Comparison of ENCODE assay signal across 29 cellular contexts in genomic region chr7:66227808-66228207, GRCh38.
"Had no signal": no experiment of that assay in that cellular context is flagged by ENCODE, and none has a peak within 500 bp of the region (broad histone marks: within the 10 kb centered on the region; RNA-seq: fewer than 3 reads in every experiment).

No MANE protein-coding gene starts in this region.

- H3K9me3 ChIP-seq: suprapubic skin, testis, thoracic aorta, thyroid gland, tibial artery, transverse colon, upper lobe of left lung, upper lobe of right lung, vagina had no signal

- H3K27me3 Mint-ChIP-seq: stimulated activated memory B cell treated with anti-CD40 and anti-IgM and Interleukin-4, amounts not matched to agents 10 μg/mL and 1 μg/mL and 100 μg/mL, for 72 hours; stimulated activated naive B cell treated with anti-CD40 and anti-IgM and Interleukin-4, amounts not matched to agents 10 μg/mL and 1 μg/mL and 100 μg/mL, for 72 hours; stimulated activated naive CD8-positive, alpha-beta T cell treated with anti-CD3 and anti-CD28 coated beads, Interleukin-15, amount 100 ng/mL, for 72 hours; stimulated activated naive CD8-positive, alpha-beta T cell treated with anti-CD3 and anti-CD28 coated beads, Interleukin-15, Interleukin-2, amounts not matched to agents 100 ng/mL and 50 ng/mL, for 24 hours; type B pancreatic cell had no signal

- H3K36me3 ChIP-seq: suprapubic skin, thoracic aorta, thyroid gland, tibial artery, transverse colon, upper lobe of right lung, uterus, vagina had no signal

- FAIRE-seq: urothelium cell line had no signal

- ATAC-seq: stimulated activated effector memory CD8-positive, alpha-beta T cell treated with anti-CD3 and anti-CD28 coated beads, Interleukin-12 subunit alpha, Interleukin-12 subunit beta, amount 100 ng/mL, for 72 hours; stimulated activated memory B cell treated with anti-CD40 and anti-IgM and Interleukin-4, amounts not matched to agents 10 μg/mL and 1 μg/mL and 100 μg/mL, for 72 hours; stimulated activated naive B cell treated with anti-CD40 and anti-IgM and Interleukin-4, amounts not matched to agents 10 μg/mL and 1 μg/mL and 100 μg/mL, for 72 hours; stimulated activated naive CD8-positive, alpha-beta T cell treated with anti-CD3 and anti-CD28 coated beads, Interleukin-15, amount 100 ng/mL, for 72 hours; stimulated activated naive CD8-positive, alpha-beta T cell treated with anti-CD3 and anti-CD28 coated beads, Interleukin-15, Interleukin-2, amounts not matched to agents 100 U/mL and 50 U/mL, for 24 hours; upper lobe of right lung had no signal

- H3K36me3 Mint-ChIP-seq: stimulated activated effector memory CD8-positive, alpha-beta T cell treated with anti-CD3 and anti-CD28 coated beads, Interleukin-12 subunit alpha, Interleukin-12 subunit beta, amount 100 ng/mL, for 72 hours had no signal

- H3K4me1 Mint-ChIP-seq: stimulated activated effector memory CD8-positive, alpha-beta T cell treated with anti-CD3 and anti-CD28 coated beads, Interleukin-12 subunit alpha, Interleukin-12 subunit beta, amount 100 ng/mL, for 72 hours; stimulated activated memory B cell treated with anti-CD40 and anti-IgM and Interleukin-4, amounts not matched to agents 10 μg/mL and 1 μg/mL and 100 μg/mL, for 72 hours; stimulated activated naive CD8-positive, alpha-beta T cell treated with anti-CD3 and anti-CD28 coated beads, Interleukin-15, amount 100 ng/mL, for 72 hours had no signal

- H3K4me3 ChIP-seq: stomach, suprapubic skin, testis, thoracic aorta, thyroid gland, tibial artery, tibial nerve, transverse colon, upper lobe of left lung, upper lobe of right lung, uterus, vagina had no signal

- DNase-seq: stimulated activated CD4-positive, alpha-beta T cell treated with anti-CD3 and anti-CD28 coated beads, Interleukin-2, amount 100 ng/mL, for 48 hours; stimulated activated CD4-positive, alpha-beta T cell treated with anti-CD3 and anti-CD28 coated beads, Interleukin-4, amount 100 ng/mL, for 1 hour; stimulated activated CD4-positive, alpha-beta T cell treated with anti-CD3 and anti-CD28 coated beads, Interleukin-4, amount 100 ng/mL, for 24 hours; stimulated activated CD4-positive, alpha-beta T cell treated with anti-CD3 and anti-CD28 coated beads, Interleukin-4, amount 100 ng/mL, for 4 hours; stimulated activated CD8-positive, alpha-beta memory T cell treated with anti-CD3 and anti-CD28 coated beads, Interleukin-4, amount 100 ng/mL, for 48 hours; stimulated activated naive B cell treated with anti-CD40 and anti-IgM and Interleukin-4, amounts not matched to agents 10 μg/mL and 1 μg/mL and 100 μg/mL, for 72 hours; stimulated activated naive CD4-positive, alpha-beta T cell; stimulated activated naive CD4-positive, alpha-beta T cell treated with Interleukin-2 at 50 U/mL for 16 hours; stimulated activated naive CD8-positive, alpha-beta T cell treated with anti-CD3 and anti-CD28 coated beads, Interleukin-15, amount 100 ng/mL, for 72 hours; stimulated activated naive CD8-positive, alpha-beta T cell treated with anti-CD3 and anti-CD28 coated beads, Interleukin-15, Interleukin-2, amounts not matched to agents 100 U/mL and 50 U/mL, for 24 hours; stomach; substantia nigra; testis; thyroid gland; tibial artery; transverse colon; trophoblast cell; upper lobe of left lung; upper lobe of right lung; uterus had no signal

- H3K27ac ChIP-seq: stomach, suprapubic skin, testis, thoracic aorta, thyroid gland, tibial artery, tibial nerve, transverse colon, upper lobe of left lung, upper lobe of right lung, uterus, vagina had no signal

- H3K27me3 ChIP-seq: stomach, suprapubic skin, testis, thyroid gland, tibial artery, tibial nerve, transverse colon, upper lobe of left lung, upper lobe of right lung, uterus, vagina had no signal

- H3K4me1 ChIP-seq: testis, thyroid gland, transverse colon, upper lobe of right lung, uterus had no signal

- H3K4me3 Mint-ChIP-seq: stimulated activated effector memory CD8-positive, alpha-beta T cell treated with anti-CD3 and anti-CD28 coated beads, Interleukin-12 subunit alpha, Interleukin-12 subunit beta, amount 100 ng/mL, for 72 hours; stimulated activated memory B cell treated with anti-CD40 and anti-IgM and Interleukin-4, amounts not matched to agents 10 μg/mL and 1 μg/mL and 100 μg/mL, for 72 hours; stimulated activated naive B cell treated with anti-CD40 and anti-IgM and Interleukin-4, amounts not matched to agents 10 μg/mL and 1 μg/mL and 100 μg/mL, for 72 hours; stimulated activated naive CD8-positive, alpha-beta T cell treated with anti-CD3 and anti-CD28 coated beads, Interleukin-15, amount 100 ng/mL, for 72 hours; stimulated activated naive CD8-positive, alpha-beta T cell treated with anti-CD3 and anti-CD28 coated beads, Interleukin-15, Interleukin-2, amounts not matched to agents 100 ng/mL and 50 ng/mL, for 24 hours; type B pancreatic cell had no signal

- H3K9me3 Mint-ChIP-seq: stimulated activated effector memory CD8-positive, alpha-beta T cell treated with anti-CD3 and anti-CD28 coated beads, Interleukin-12 subunit alpha, Interleukin-12 subunit beta, amount 100 ng/mL, for 72 hours; stimulated activated memory B cell treated with anti-CD40 and anti-IgM and Interleukin-4, amounts not matched to agents 10 μg/mL and 1 μg/mL and 100 μg/mL, for 72 hours had no signal

- H3K27ac Mint-ChIP-seq: stimulated activated effector memory CD8-positive, alpha-beta T cell treated with anti-CD3 and anti-CD28 coated beads, Interleukin-12 subunit alpha, Interleukin-12 subunit beta, amount 100 ng/mL, for 72 hours; stimulated activated memory B cell treated with anti-CD40 and anti-IgM and Interleukin-4, amounts not matched to agents 10 μg/mL and 1 μg/mL and 100 μg/mL, for 72 hours; stimulated activated naive B cell treated with anti-CD40 and anti-IgM and Interleukin-4, amounts not matched to agents 10 μg/mL and 1 μg/mL and 100 μg/mL, for 72 hours; stimulated activated naive CD8-positive, alpha-beta T cell treated with anti-CD3 and anti-CD28 coated beads, Interleukin-15, Interleukin-2, amounts not matched to agents 100 ng/mL and 50 ng/mL, for 24 hours; type B pancreatic cell had no signal
